16 cellular contexts compared by ENCODE assay signal in the genomic region with DNA sequence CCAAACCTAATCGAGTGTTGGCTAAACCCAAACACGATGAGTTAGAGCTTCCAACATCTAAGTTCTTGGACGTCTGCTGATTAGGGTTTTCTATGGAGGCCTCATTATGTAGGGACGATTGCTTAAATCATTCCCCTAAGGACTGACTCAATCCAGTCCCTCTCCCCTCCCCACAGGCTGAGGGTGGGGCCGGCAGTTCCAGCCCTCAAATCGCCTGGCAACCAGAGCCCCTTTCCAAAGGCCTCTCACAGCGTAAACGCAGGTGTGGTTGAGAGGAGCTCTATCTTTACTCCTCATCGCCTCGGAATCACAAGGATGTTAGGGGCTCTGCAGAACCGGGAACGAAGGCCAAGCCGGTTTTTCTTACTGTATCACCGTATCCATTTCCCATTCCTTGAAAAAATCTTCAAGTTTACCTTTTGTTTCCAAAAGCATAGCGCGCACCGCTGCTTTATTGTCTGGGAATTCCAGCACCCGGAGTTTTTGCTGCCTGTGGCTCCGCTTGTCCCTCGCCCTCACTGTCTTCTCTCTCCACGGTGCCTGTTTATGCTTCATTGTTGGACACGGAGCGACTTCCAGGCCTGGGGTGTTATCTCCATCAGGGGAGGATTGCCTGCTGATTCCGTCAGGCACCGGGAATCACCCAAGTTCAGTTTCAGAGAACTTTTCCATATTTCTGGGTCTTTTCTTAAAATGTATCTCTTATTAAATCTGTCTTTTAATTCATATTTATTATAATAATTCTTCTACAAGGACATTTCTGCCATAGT. TPM values are rescaled to one million over a fixed set of nuclear protein-coding genes. Genes with fewer than 3 reads are reported as not detected.
A peak's percentile ranks its signal among the peaks of the same experiment; 100 is the strongest.
DNase-seq lines count a peak whose midpoint lies in the region; ATAC-seq and TF ChIP-seq lines count a peak whose summit lies in the region.
"Had no signal": no experiment of that assay in that cellular context is flagged by ENCODE, and none has a peak within 500 bp of the region (broad histone marks: within the 10 kb centered on the region; RNA-seq: fewer than 3 reads in every experiment).

No MANE protein-coding gene starts in this region.

- intact Hi-C loops in left ventricle myocardium inferior (cut with micrococcal nuclease) (no loop called here), transverse colon (cut with DNase I; ENCODE audit: low total_unique reads) (no loop called here)

- H2AK5ac ChIP-seq in trophoblast cell (ENCODE audit: low read length) = no peak overlapping the region

- H3K18ac ChIP-seq in trophoblast cell (ENCODE audit: low read length) = no peak overlapping the region

- no peak overlapping the region for H3K9ac ChIP-seq in GM23248
- no peak overlapping the region for H3K9ac ChIP-seq in trophoblast cell (ENCODE audit: low read length)
- H3K9ac ChIP-seq: KMS-11 had no signal

- H3K27me3 ChIP-seq in GM23248 (replicated peaks; ENCODE audit: insufficient read depth) (no peaks in the 10 kb centered on the region), left ventricle myocardium inferior (ENCODE audit: low read depth) (no peaks in the 10 kb centered on the region), trophoblast cell (ENCODE audit: insufficient read depth, low read length) (no peaks in the 10 kb centered on the region), transverse colon (no peaks in the 10 kb centered on the region)

- no peak overlapping the region for H3K27ac Mint-ChIP-seq in activated CD4-positive, alpha-beta T cell treated with anti-CD3 and anti-CD28 coated beads, Interleukin-2, amount 10 ng/mL, durations not matched to agents 7 days and 5 days
- H3K27ac Mint-ChIP-seq: stimulated activated effector memory CD8-positive, alpha-beta T cell treated with anti-CD3 and anti-CD28 coated beads, Interleukin-12 subunit alpha, Interleukin-12 subunit beta, amount 100 ng/mL, for 72 hours had no signal

- in situ Hi-C loops in GM23248 (cut with MboI) = no loop called here
- in situ Hi-C loops in transverse colon (cut with MboI; ENCODE audit: low pct_ligation_motif_present in 1 of 4, low pct_unique_long_range_greater_than_20kb in 1 of 4, low sequenced_read_pairs in 3 of 4) = no loop called here

- H2BK5ac ChIP-seq in trophoblast cell (ENCODE audit: low read depth, low read length, poor library complexity) = no peak overlapping the region

- H3K36me3 ChIP-seq in GM23248 (ENCODE audit: low read depth) (no peaks in the 10 kb centered on the region), left ventricle myocardium inferior (no peaks in the 10 kb centered on the region), trophoblast cell (ENCODE audit: control insufficient read depth in 1 of 2, insufficient read depth in 2 of 2, low read length in 2 of 2) (no peaks in the 10 kb centered on the region), transverse colon (no peaks in the 10 kb centered on the region)

- no peak for TF ChIP-seq CTCF in left ventricle myocardium inferior (IDR thresholded peaks at IDR 0.05; ENCODE audit: borderline replicate concordance)
- no peak for TF ChIP-seq CTCF in transverse colon (IDR thresholded peaks at IDR 0.05)

- no peaks in the 10 kb centered on the region for H3K9me3 ChIP-seq in GM23248 (ENCODE audit: low read depth)
- no peaks in the 10 kb centered on the region for H3K9me3 ChIP-seq in left ventricle myocardium inferior (replicated peaks)
- peaks cover 13% of the 10 kb centered on the region for H3K9me3 ChIP-seq in trophoblast cell (ENCODE audit: insufficient read depth, low read depth, low read length)
- H3K9me3 ChIP-seq in transverse colon = no peaks in the 10 kb centered on the region

- H4K20me1 ChIP-seq in GM23248 (ENCODE audit: insufficient read depth) = no peaks in the 10 kb centered on the region

- H3K4me1 ChIP-seq in GM23248 (ENCODE audit: insufficient read depth) (peaks cover 8% of the 10 kb centered on the region), left ventricle myocardium inferior (peaks cover 24% of the 10 kb centered on the region), trophoblast cell (ENCODE audit: control insufficient read depth in 1 of 2, insufficient read depth in 2 of 2, low read length in 2 of 2) (peaks cover 8 to 9% of the 10 kb centered on the region in 2 experiments), transverse colon (peaks cover 4 to 28% (median 12%) of the 10 kb centered on the region in 4 donors)

- TF ChIP-seq POLR2A in transverse colon (IDR thresholded peaks at IDR 0.05) = no peak

- peak overlapping the region; percentile 9 for H4K8ac ChIP-seq in trophoblast cell (ENCODE audit: low read depth, low read length)

- peak overlapping the region; percentile 77 for H4K91ac ChIP-seq in trophoblast cell (ENCODE audit: low read depth, low read length)

- H2BK12ac ChIP-seq in trophoblast cell (ENCODE audit: low read length) = peak overlapping the region; percentile 33

- H3K27me3 Mint-ChIP-seq in activated CD4-positive, alpha-beta T cell treated with anti-CD3 and anti-CD28 coated beads, Interleukin-2, amount 10 ng/mL, durations not matched to agents 7 days and 5 days = no peaks in the 10 kb centered on the region

- H3K79me2 ChIP-seq in GM23248 (ENCODE audit: insufficient read depth) = no peaks in the 10 kb centered on the region
- no peaks in the 10 kb centered on the region for H3K79me2 ChIP-seq in trophoblast cell (ENCODE audit: control insufficient read depth, insufficient read depth, low read length, poor library complexity)

- no peak overlapping the region for H3K14ac ChIP-seq in trophoblast cell (ENCODE audit: low read length)

- H3K4me3 ChIP-seq in GM23248 (no peak overlapping the region), left ventricle myocardium inferior (peak overlapping the region; percentile 26), trophoblast cell (ENCODE audit: low read depth, low read length) (no peak overlapping the region), transverse colon (no peak overlapping the region)
- H3K4me3 ChIP-seq: lung had no signal

- no peak overlapping the region for H3K4me3 Mint-ChIP-seq in activated CD4-positive, alpha-beta T cell treated with anti-CD3 and anti-CD28 coated beads, Interleukin-2, amount 10 ng/mL, durations not matched to agents 7 days and 5 days
- H3K4me3 Mint-ChIP-seq: stimulated activated effector memory CD8-positive, alpha-beta T cell treated with anti-CD3 and anti-CD28 coated beads, Interleukin-12 subunit alpha, Interleukin-12 subunit beta, amount 100 ng/mL, for 72 hours; T-helper 1 cell treated with Interleukin-12 subunit alpha and Interleukin-12 subunit beta and Interleukin-4 antibody, amounts not matched to agents 30 μg/mL and 1 μg/mL, for 36 hours had no signal

- H2AFZ ChIP-seq in GM23248 = peak overlapping the region; percentile 66
- peak overlapping the region; percentile 30 for H2AFZ ChIP-seq in trophoblast cell (ENCODE audit: insufficient read depth, low read length, poor library complexity)

- H3K4me2 ChIP-seq in GM23248 (ENCODE audit: unreplicated experiment) (no peak overlapping the region), trophoblast cell (ENCODE audit: low read length) (peak overlapping the region; percentile 19)
- H3K4me2 ChIP-seq: KMS-11 had no signal

- no peak overlapping the region for H2BK120ac ChIP-seq in trophoblast cell (ENCODE audit: insufficient read depth, low read length, poor library complexity)

- DNase-seq in GM23248 = no peak
- peak; percentile 45 for DNase-seq in NCI-H69 (lab: John Stamatoyannopoulos, UW)
- no peak for DNase-seq in left ventricle myocardium inferior
- DNase-seq in trophoblast cell = peak; percentile 7 to 58
- no peak for DNase-seq in transverse colon
- no peak for DNase-seq in stimulated activated CD4-positive, alpha-beta T cell treated with anti-CD3 and anti-CD28 coated beads, Interleukin-12 subunit alpha, Interleukin-12 subunit beta, amount 100 ng/mL, for 4 hours
- DNase-seq in activated CD4-positive, alpha-beta T cell treated with anti-CD3 and anti-CD28 coated beads, Interleukin-2, amount 10 ng/mL, durations not matched to agents 7 days and 5 days = no peak
- DNase-seq: activated CD8-positive, alpha-beta memory T cell treated with anti-CD3 and anti-CD28 coated beads, Interleukin-2, amount 50 U/mL, for 4 hours; GF-D8 had no signal

- POLR2A ChIA-PET in activated CD4-positive, alpha-beta T cell treated with anti-CD3 and anti-CD28 coated beads, Interleukin-2, amount 10 ng/mL, durations not matched to agents 7 days and 5 days (lab: Charles Lee) = no interaction called here

- no peaks in the 10 kb centered on the region for H3K9me2 ChIP-seq in GM23248 (ENCODE audit: insufficient read depth)

- H4K12ac ChIP-seq in trophoblast cell (ENCODE audit: low read depth, low read length) = no peak overlapping the region

- H3K79me1 ChIP-seq in trophoblast cell (ENCODE audit: low read length) = no peaks in the 10 kb centered on the region

- no peak for TF ChIP-seq EP300 in transverse colon (IDR thresholded peaks at IDR 0.05; ENCODE audit: low read depth)

- peaks cover 11% of the 10 kb centered on the region for H3K36me3 Mint-ChIP-seq in activated CD4-positive, alpha-beta T cell treated with anti-CD3 and anti-CD28 coated beads, Interleukin-2, amount 10 ng/mL, durations not matched to agents 7 days and 5 days (ENCODE audit: low read depth)

- H3F3A ChIP-seq in GM23248 (ENCODE audit: insufficient read depth) = no peaks in the 10 kb centered on the region

- WGBS in GM23248 (ENCODE audit: low coverage in 1 of 2, low lambda C conversion rate in 2 of 2, missing lambda C conversion rate in 2 of 2), 2 experiments = 54 to 55% methylated on average over 24 to 25 of the region's 25 CpGs
- no CpG with 5 or more reads among the region's 25 CpGs for WGBS in trophoblast cell (ENCODE audit: extremely low coverage, insufficient coverage, insufficient read length)
- WGBS in transverse colon (ENCODE audit: low coverage in 1 of 2), 2 donors = 73 to 87% methylated on average over 18 to 25 of the region's 25 CpGs

- H3K4ac ChIP-seq in trophoblast cell (ENCODE audit: low read depth, low read length) = no peak overlapping the region

- CTCF ChIA-PET in activated CD4-positive, alpha-beta T cell treated with anti-CD3 and anti-CD28 coated beads, Interleukin-2, amount 10 ng/mL, durations not matched to agents 7 days and 5 days (lab: Charles Lee) = interaction anchor here (0.9 to 1.0 kb wide), 2 partner anchors 15 to 185 kb away, joined by 3 to 4 read pairs; no protein-coding TSS in a partner anchor

- H3K27ac ChIP-seq in GM23248 (no peak overlapping the region), left ventricle myocardium inferior (replicated peaks) (peak overlapping the region; percentile 84), trophoblast cell (ENCODE audit: low read depth, low read length) (peak overlapping the region; percentile 63), transverse colon (no peak overlapping the region)
- H3K27ac ChIP-seq: KMS-11 had no signal

- H3K23ac ChIP-seq in trophoblast cell (ENCODE audit: low read length) = no peak overlapping the region

- peaks cover 58% of the 10 kb centered on the region for H3K4me1 Mint-ChIP-seq in activated CD4-positive, alpha-beta T cell treated with anti-CD3 and anti-CD28 coated beads, Interleukin-2, amount 10 ng/mL, durations not matched to agents 7 days and 5 days

- ATAC-seq in GM21529 (IDR thresholded peaks at IDR 0.05; ENCODE audit: unreplicated experiment) = no peak
- ATAC-seq: stimulated activated effector memory CD8-positive, alpha-beta T cell treated with anti-CD3 and anti-CD28 coated beads, Interleukin-12 subunit alpha, Interleukin-12 subunit beta, amount 100 ng/mL, for 72 hours had no signal

- peaks cover 4% of the 10 kb centered on the region for H3K9me3 Mint-ChIP-seq in activated CD4-positive, alpha-beta T cell treated with anti-CD3 and anti-CD28 coated beads, Interleukin-2, amount 10 ng/mL, durations not matched to agents 7 days and 5 days
- H3K9me3 Mint-ChIP-seq: stimulated activated effector memory CD8-positive, alpha-beta T cell treated with anti-CD3 and anti-CD28 coated beads, Interleukin-12 subunit alpha, Interleukin-12 subunit beta, amount 100 ng/mL, for 72 hours had no signal

RNA-seq across cellular contexts. Expression of gene IFITM3, which starts 13.8 kb away (rescaled TPM):
- total RNA-seq in GM23248 (2014; rRNA removed; shearing (Covaris generic)) = 62.5 and 158 TPM in 2 replicates
- polyA plus RNA-seq in GM23248 (2016; fragmentation: Nextera tagmentation; extraction: Ambion mirVana) = 1,892 and 1,917 TPM in 2 replicates
- 259 TPM for total RNA-seq in left ventricle myocardium inferior
- polyA plus RNA-seq in trophoblast cell (2013) = 267 and 298 TPM in 2 replicates
- total RNA-seq in transverse colon = 100 to 1,000 TPM in 3 of 4 donors, 10 to 100 TPM in 1; 88.2 to 139 (median 123) TPM
- total RNA-seq in activated CD4-positive, alpha-beta T cell treated with anti-CD3 and anti-CD28 coated beads, Interleukin-2, amount 10 ng/mL, durations not matched to agents 7 days and 5 days = 100 to 1,000 TPM; 213 to 271 TPM

RNA-seq across cellular contexts. Expression of gene IFITM1, which starts 20.6 kb away (rescaled TPM):
- total RNA-seq in GM23248 (2014; rRNA removed; shearing (Covaris generic)) = 72.7 and 77.3 TPM in 2 replicates
- polyA plus RNA-seq in GM23248 (2016; fragmentation: Nextera tagmentation; extraction: Ambion mirVana) = 180 and 187 TPM in 2 replicates
- total RNA-seq in left ventricle myocardium inferior (83.5 TPM), transverse colon (100 to 1,000 TPM in 1 of 4 donors, 10 to 100 TPM in 3; 19.9 to 109 (median 60.5) TPM)
- 84.5 and 88.4 TPM in 2 replicates for polyA plus RNA-seq in trophoblast cell (2013)
- 1,000 to 10,000 TPM; 1,306 to 1,465 TPM for total RNA-seq in activated CD4-positive, alpha-beta T cell treated with anti-CD3 and anti-CD28 coated beads, Interleukin-2, amount 10 ng/mL, durations not matched to agents 7 days and 5 days

RNA-seq across cellular contexts. Expression of gene IFITM2, which starts 26.8 kb away (rescaled TPM):
- total RNA-seq in GM23248 (2014; rRNA removed; shearing (Covaris generic)) = 75.2 and 104 TPM in 2 replicates
- polyA plus RNA-seq in GM23248 (2016; fragmentation: Nextera tagmentation; extraction: Ambion mirVana) = 1,025 and 1,029 TPM in 2 replicates
- total RNA-seq in left ventricle myocardium inferior = 160 TPM
- 165 and 166 TPM in 2 replicates for polyA plus RNA-seq in trophoblast cell (2013)
- 10 to 100 TPM; 19.1 to 78.6 (median 49.8) TPM for total RNA-seq in transverse colon
- total RNA-seq in activated CD4-positive, alpha-beta T cell treated with anti-CD3 and anti-CD28 coated beads, Interleukin-2, amount 10 ng/mL, durations not matched to agents 7 days and 5 days = 1,000 to 10,000 TPM; 1,561 to 1,733 TPM

RNA-seq across cellular contexts. Expression of gene B4GALNT4, which starts 34.9 kb away (rescaled TPM):
- total RNA-seq in GM23248 (2014; rRNA removed; shearing (Covaris generic)) = 16.5 and 24.7 TPM in 2 replicates
- 1.9 and 2.3 TPM in 2 replicates for polyA plus RNA-seq in GM23248 (2016; fragmentation: Nextera tagmentation; extraction: Ambion mirVana)
- total RNA-seq in left ventricle myocardium inferior (1.5 TPM), transverse colon (1 to 10 TPM in 2 of 4 donors, under 1 TPM in 1, not detected in 1; 0.82 to 3.0 (median 1.3) TPM)
- polyA plus RNA-seq in trophoblast cell (2013) = 18.4 and 19.5 TPM in 2 replicates
- 1 to 10 TPM; 1.5 to 1.6 TPM for total RNA-seq in activated CD4-positive, alpha-beta T cell treated with anti-CD3 and anti-CD28 coated beads, Interleukin-2, amount 10 ng/mL, durations not matched to agents 7 days and 5 days

RNA-seq across cellular contexts. Expression of gene IFITM5, which starts 35.1 kb away (rescaled TPM):
- not detected in 2 replicates for total RNA-seq in GM23248 (2014; rRNA removed; shearing (Covaris generic))
- not detected in 2 replicates for polyA plus RNA-seq in GM23248 (2016; fragmentation: Nextera tagmentation; extraction: Ambion mirVana)
- not detected for total RNA-seq in left ventricle myocardium inferior
- not detected in 2 replicates for polyA plus RNA-seq in trophoblast cell (2013)
- not detected for total RNA-seq in transverse colon
- not detected for total RNA-seq in activated CD4-positive, alpha-beta T cell treated with anti-CD3 and anti-CD28 coated beads, Interleukin-2, amount 10 ng/mL, durations not matched to agents 7 days and 5 days
- total RNA-seq: lung had no signal
- polyA plus RNA-seq: BJ, esophagus, lung had no signal

Comparison
In these comparisons a context has a peak if more than half of its experiments do, and no peak if none do; other contexts are left out.
1. DNase-seq: peak in NCI-H69 (single experiment) and trophoblast cell (2 of 2); none in GM23248 (single experiment), left ventricle myocardium inferior (single experiment), transverse colon (single experiment), stimulated activated CD4-positive, alpha-beta T cell treated with anti-CD3 and anti-CD28 coated beads, Interleukin-12 subunit alpha, Interleukin-12 subunit beta, amount 100 ng/mL, for 4 hours (single experiment) and activated CD4-positive, alpha-beta T cell treated with anti-CD3 and anti-CD28 coated beads, Interleukin-2, amount 10 ng/mL, durations not matched to agents 7 days and 5 days (single experiment).
2. H3K27ac ChIP-seq: peak in left ventricle myocardium inferior (single experiment) and trophoblast cell (single experiment); none in GM23248 (single experiment) and transverse colon (0 of 4).
3. RNA of gene IFITM1, which starts 20.6 kb away (total RNA-seq): 1,306 to 1,465 TPM in activated CD4-positive, alpha-beta T cell treated with anti-CD3 and anti-CD28 coated beads, Interleukin-2, amount 10 ng/mL, durations not matched to agents 7 days and 5 days; 19.9 to 109 TPM in transverse colon, 83.5 TPM in left ventricle myocardium inferior (single experiment) and 72.7 to 77.3 TPM in GM23248; every median in the first group is over 10 times any median in the second.